ENCODE assay signal across 14 cellular contexts in genomic region chr12:114933428-114934160, GRCh38.
DNase-seq lines count a peak whose midpoint lies in the region; ATAC-seq and TF ChIP-seq lines count a peak whose summit lies in the region.
"Had no signal": no experiment of that assay in that cellular context is flagged by ENCODE, and none has a peak within 500 bp of the region (broad histone marks: within the 10 kb centered on the region; RNA-seq: fewer than 3 reads in every experiment).

No MANE protein-coding gene starts in this region.

- H3K4me1 ChIP-seq in tibial artery: no peaks in the 10 kb centered on the region

- H3K36me3 ChIP-seq in MG63 (no peaks in the 10 kb centered on the region), tibial artery (no peaks in the 10 kb centered on the region)
- H3K36me3 ChIP-seq: upper lobe of left lung had no signal

- ATAC-seq in GM21786 (IDR thresholded peaks at IDR 0.05; ENCODE audit: unreplicated experiment): no peak
- ATAC-seq: T-cell had no signal

- H3K4me3 ChIP-seq in AG10803 (ENCODE audit: low read length) (no peak overlapping the region), MG63 (no peak overlapping the region), cardiac fibroblast (replicated peaks in 1 of 2; ENCODE audit: low read depth in 2 of 2, low read length in 2 of 2) (no peak overlapping the region), tibial artery (no peak overlapping the region)
- H3K4me3 ChIP-seq: upper lobe of left lung had no signal

- DNase-seq in AG10803 (ENCODE audit: low read depth) (peak; percentile 88), MG63 (peak; percentile 96), cardiac fibroblast (ENCODE audit: low read depth in 2 of 2) (peak; percentile 67 to 96), lung microvascular endothelial cell (ENCODE audit: low read depth in 2 of 2) (peak; percentile 6 to 77), tibial artery (no peak), NCI-H524 (lab: John Stamatoyannopoulos, UW) (no peak)
- DNase-seq in activated CD4-positive, alpha-beta T cell treated with anti-CD3 and anti-CD28 coated beads for 1 hour: no peak
- DNase-seq: activated naive CD8-positive, alpha-beta T cell treated with anti-CD3 and anti-CD28 coated beads, Interleukin-2, amount 10 ng/mL, durations not matched to agents 7 days and 5 days; left cardiac atrium; NCI-H446 treated with DMSO at 0.1 percent for 48 hours; posterior cingulate gyrus; T-cell; upper lobe of left lung had no signal

- intact Hi-C loops in tibial artery (cut with DNase I; ENCODE audit: low total_unique reads): no loop called here

- H3K27me3 ChIP-seq in MG63 (no peaks in the 10 kb centered on the region), tibial artery (no peaks in the 10 kb centered on the region)
- H3K27me3 ChIP-seq: upper lobe of left lung had no signal

- TF ChIP-seq CTCF in AG10803 (conservative IDR thresholded peaks at IDR 0.05; ENCODE audit: low read length) (no peak), cardiac fibroblast (IDR thresholded peaks at IDR 0.05; ENCODE audit: low read depth, low read length) (no peak), tibial artery (IDR thresholded peaks at IDR 0.05) (no peak)

- H3K27ac ChIP-seq in tibial artery: no peak overlapping the region
- H3K27ac ChIP-seq: upper lobe of left lung had no signal

- H3K9me3 ChIP-seq in MG63: peaks cover 9% of the 10 kb centered on the region
- H3K9me3 ChIP-seq in tibial artery: no peaks in the 10 kb centered on the region

Comparison
In these comparisons a context has a peak if more than half of its experiments do, and no peak if none do; other contexts are left out.
1. DNase-seq: peak in AG10803 (single experiment), MG63 (single experiment), cardiac fibroblast (2 of 2) and lung microvascular endothelial cell (2 of 2); none in activated CD4-positive, alpha-beta T cell treated with anti-CD3 and anti-CD28 coated beads for 1 hour (single experiment), tibial artery (0 of 2) and NCI-H524 (0 of 2).